2 cellular contexts compared by ENCODE assay signal in the genomic region with DNA sequence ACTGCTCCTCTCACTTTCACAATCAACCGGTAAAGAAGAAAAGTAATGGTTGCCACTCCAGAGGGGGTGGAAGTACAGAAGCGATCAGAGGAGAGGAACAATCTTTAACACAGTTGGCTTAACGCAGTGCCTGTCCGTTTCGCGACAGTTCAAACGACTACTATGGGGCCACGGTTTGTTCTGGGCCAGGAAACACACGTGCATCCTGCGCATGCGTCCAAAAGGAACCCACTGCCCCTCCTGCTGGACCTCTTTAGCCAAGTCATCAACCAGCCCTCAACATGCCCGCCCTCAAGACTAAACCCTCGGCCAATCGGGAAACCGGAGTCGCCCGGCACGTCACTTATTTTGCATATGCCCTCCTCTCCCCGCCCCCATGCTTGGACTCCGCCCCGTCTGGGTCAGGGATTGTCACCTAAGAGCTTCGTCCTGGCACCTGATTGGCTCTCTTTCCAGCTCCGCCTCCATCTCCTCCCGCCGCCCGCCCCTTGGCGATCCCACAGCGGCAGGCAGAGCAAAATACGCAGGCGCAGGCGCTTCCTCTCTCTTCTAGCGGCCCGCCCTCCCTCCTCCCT.
A peak's percentile ranks its signal among the peaks of the same experiment; 100 is the strongest.
TF ChIP-seq lines count a peak whose summit lies in the region.

No MANE protein-coding gene starts in this region.

TF ChIP-seq in WTC11, 78 proteins besides CTCF, POLR2A, EP300 and RAD21:
- TF ChIP-seq ATF6 (CRISPR knock-in tag; IDR thresholded peaks at IDR 0.05) (no peak), FOXK1 (CRISPR knock-in tag; IDR thresholded peaks at IDR 0.05) (0 out of 2 replicates have a peak, but pooled peaks have one; percentile 47), ETV6 (CRISPR knock-in tag; IDR thresholded peaks at IDR 0.05) (no peak), CREM (CRISPR knock-in tag; IDR thresholded peaks at IDR 0.05) (no peak), MAX (CRISPR knock-in tag; IDR thresholded peaks at IDR 0.05) (peak; percentile 62; the same call in 1 of the 2 replicates), TP53 (CRISPR knock-in tag; IDR thresholded peaks at IDR 0.05) (no peak), SOX15 (CRISPR knock-in tag; IDR thresholded peaks at IDR 0.05) (no peak), NFYB (CRISPR knock-in tag; conservative IDR thresholded peaks at IDR 0.05; ENCODE audit: low read depth) (no peak), MXD4 (CRISPR knock-in tag; IDR thresholded peaks at IDR 0.05; ENCODE audit: borderline replicate concordance) (no peak), NR1H2 (CRISPR knock-in tag; IDR thresholded peaks at IDR 0.05) (no peak), SP1 (CRISPR knock-in tag; conservative IDR thresholded peaks at IDR 0.05) (peak; percentile 66; the same call in 1 of the 2 replicates), PRDM15 (CRISPR knock-in tag; IDR thresholded peaks at IDR 0.05) (no peak), USF2 (CRISPR knock-in tag; IDR thresholded peaks at IDR 0.05) (0 out of 2 replicates have a peak, but pooled peaks have one; percentile 33)
TF ChIP-seq in WTC11: peak in this region for 4.

TF ChIP-seq in HepG2, 621 proteins besides CTCF, POLR2A, EP300 and RAD21 (continued from another document and continues in another):
- 0 out of 2 replicates have a peak, but pooled peaks have one; percentile 4 for TF ChIP-seq GTF3A (CRISPR knock-in tag; conservative IDR thresholded peaks at IDR 0.05)
- TF ChIP-seq MTA3 (CRISPR knock-in tag; IDR thresholded peaks at IDR 0.05), result no peak
- no peak for TF ChIP-seq ZNF468 (CRISPR knock-in tag; IDR thresholded peaks at IDR 0.05)
- TF ChIP-seq NONO (IDR thresholded peaks at IDR 0.05), result no peak
- no peak for TF ChIP-seq NONO (CRISPR knock-in tag; conservative IDR thresholded peaks at IDR 0.05)
- TF ChIP-seq, protein P1, sequence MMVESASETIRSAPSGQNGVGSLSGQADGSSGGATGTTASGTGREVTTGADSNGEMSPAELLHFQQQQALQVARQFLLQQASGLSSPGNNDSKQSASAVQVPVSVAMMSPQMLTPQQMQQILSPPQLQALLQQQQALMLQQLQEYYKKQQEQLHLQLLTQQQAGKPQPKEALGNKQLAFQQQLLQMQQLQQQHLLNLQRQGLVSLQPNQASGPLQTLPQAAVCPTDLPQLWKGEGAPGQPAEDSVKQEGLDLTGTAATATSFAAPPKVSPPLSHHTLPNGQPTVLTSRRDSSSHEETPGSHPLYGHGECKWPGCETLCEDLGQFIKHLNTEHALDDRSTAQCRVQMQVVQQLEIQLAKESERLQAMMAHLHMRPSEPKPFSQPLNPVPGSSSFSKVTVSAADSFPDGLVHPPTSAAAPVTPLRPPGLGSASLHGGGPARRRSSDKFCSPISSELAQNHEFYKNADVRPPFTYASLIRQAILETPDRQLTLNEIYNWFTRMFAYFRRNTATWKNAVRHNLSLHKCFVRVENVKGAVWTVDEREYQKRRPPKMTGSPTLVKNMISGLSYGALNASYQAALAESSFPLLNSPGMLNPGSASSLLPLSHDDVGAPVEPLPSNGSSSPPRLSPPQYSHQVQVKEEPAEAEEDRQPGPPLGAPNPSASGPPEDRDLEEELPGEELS (CRISPR knock-in tag; IDR thresholded peaks at IDR 0.05), result no peak; the same call in 1 of the 2 replicates
- TF ChIP-seq POLR2AphosphoS5 (IDR thresholded peaks at IDR 0.05; ENCODE audit: low read depth, low read length), result peak; percentile 92
- TF ChIP-seq MYC (CRISPR knock-in tag; IDR thresholded peaks at IDR 0.05; ENCODE audit: borderline replicate concordance), result peak; percentile 52; the same call in 1 of the 2 replicates
- TF ChIP-seq, protein P2, sequence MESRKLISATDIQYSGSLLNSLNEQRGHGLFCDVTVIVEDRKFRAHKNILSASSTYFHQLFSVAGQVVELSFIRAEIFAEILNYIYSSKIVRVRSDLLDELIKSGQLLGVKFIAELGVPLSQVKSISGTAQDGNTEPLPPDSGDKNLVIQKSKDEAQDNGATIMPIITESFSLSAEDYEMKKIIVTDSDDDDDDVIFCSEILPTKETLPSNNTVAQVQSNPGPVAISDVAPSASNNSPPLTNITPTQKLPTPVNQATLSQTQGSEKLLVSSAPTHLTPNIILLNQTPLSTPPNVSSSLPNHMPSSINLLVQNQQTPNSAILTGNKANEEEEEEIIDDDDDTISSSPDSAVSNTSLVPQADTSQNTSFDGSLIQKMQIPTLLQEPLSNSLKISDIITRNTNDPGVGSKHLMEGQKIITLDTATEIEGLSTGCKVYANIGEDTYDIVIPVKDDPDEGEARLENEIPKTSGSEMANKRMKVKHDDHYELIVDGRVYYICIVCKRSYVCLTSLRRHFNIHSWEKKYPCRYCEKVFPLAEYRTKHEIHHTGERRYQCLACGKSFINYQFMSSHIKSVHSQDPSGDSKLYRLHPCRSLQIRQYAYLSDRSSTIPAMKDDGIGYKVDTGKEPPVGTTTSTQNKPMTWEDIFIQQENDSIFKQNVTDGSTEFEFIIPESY (CRISPR knock-in tag; IDR thresholded peaks at IDR 0.05), result no peak
- peak; percentile 56 for TF ChIP-seq GATAD2A (CRISPR knock-in tag; IDR thresholded peaks at IDR 0.05)
- no peak for TF ChIP-seq SSRP1 (CRISPR knock-in tag; IDR thresholded peaks at IDR 0.05)
- TF ChIP-seq ZNF350 (CRISPR knock-in tag; IDR thresholded peaks at IDR 0.05; ENCODE audit: borderline replicate concordance, low read depth), result peak; percentile 69; the same call in 1 of the 2 replicates
- TF ChIP-seq FOXA3 (CRISPR knock-in tag; IDR thresholded peaks at IDR 0.05), result peak; percentile 30; the same call in 1 of the 2 replicates
- TF ChIP-seq, protein P3, sequence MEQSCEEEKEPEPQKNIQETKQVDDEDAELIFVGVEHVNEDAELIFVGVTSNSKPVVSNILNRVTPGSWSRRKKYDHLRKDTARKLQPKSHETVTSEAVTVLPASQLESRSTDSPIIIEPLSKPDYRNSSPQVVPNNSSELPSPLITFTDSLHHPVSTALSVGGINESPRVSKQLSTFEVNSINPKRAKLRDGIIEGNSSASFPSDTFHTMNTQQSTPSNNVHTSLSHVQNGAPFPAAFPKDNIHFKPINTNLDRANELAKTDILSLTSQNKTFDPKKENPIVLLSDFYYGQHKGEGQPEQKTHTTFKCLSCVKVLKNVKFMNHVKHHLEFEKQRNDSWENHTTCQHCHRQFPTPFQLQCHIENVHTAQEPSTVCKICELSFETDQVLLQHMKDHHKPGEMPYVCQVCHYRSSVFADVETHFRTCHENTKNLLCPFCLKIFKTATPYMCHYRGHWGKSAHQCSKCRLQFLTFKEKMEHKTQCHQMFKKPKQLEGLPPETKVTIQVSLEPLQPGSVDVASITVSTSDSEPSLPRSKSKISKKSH (CRISPR knock-in tag; IDR thresholded peaks at IDR 0.05; ENCODE audit: borderline replicate concordance), result peak; percentile 52; the same call in 1 of the 2 replicates
- TF ChIP-seq ZNF362 (CRISPR knock-in tag; IDR thresholded peaks at IDR 0.05; ENCODE audit: borderline replicate concordance), result no peak
- TF ChIP-seq MXI1 (IDR thresholded peaks at IDR 0.05; ENCODE audit: borderline replicate concordance, low read depth, low read length), result peak; percentile 85; the same call in 1 of the 3 replicates
- TF ChIP-seq SRF (IDR thresholded peaks at IDR 0.05; ENCODE audit: low read depth, low read length), result no peak
- TF ChIP-seq ZNF879 (CRISPR knock-in tag; IDR thresholded peaks at IDR 0.05), result no peak
- TF ChIP-seq, protein P4, sequence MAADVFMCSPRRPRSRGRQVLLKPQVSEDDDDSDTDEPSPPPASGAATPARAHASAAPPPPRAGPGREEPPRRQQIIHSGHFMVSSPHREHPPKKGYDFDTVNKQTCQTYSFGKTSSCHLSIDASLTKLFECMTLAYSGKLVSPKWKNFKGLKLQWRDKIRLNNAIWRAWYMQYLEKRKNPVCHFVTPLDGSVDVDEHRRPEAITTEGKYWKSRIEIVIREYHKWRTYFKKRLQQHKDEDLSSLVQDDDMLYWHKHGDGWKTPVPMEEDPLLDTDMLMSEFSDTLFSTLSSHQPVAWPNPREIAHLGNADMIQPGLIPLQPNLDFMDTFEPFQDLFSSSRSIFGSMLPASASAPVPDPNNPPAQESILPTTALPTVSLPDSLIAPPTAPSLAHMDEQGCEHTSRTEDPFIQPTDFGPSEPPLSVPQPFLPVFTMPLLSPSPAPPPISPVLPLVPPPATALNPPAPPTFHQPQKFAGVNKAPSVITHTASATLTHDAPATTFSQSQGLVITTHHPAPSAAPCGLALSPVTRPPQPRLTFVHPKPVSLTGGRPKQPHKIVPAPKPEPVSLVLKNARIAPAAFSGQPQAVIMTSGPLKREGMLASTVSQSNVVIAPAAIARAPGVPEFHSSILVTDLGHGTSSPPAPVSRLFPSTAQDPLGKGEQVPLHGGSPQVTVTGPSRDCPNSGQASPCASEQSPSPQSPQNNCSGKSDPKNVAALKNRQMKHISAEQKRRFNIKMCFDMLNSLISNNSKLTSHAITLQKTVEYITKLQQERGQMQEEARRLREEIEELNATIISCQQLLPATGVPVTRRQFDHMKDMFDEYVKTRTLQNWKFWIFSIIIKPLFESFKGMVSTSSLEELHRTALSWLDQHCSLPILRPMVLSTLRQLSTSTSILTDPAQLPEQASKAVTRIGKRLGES (CRISPR knock-in tag; IDR thresholded peaks at IDR 0.05; ENCODE audit: borderline replicate concordance), result no peak
- peak; percentile 47; the same call in 1 of the 2 replicates for TF ChIP-seq ERF (CRISPR knock-in tag; IDR thresholded peaks at IDR 0.05)
- peak; percentile 41; the same call in 1 of the 2 replicates for TF ChIP-seq ZNF343 (CRISPR knock-in tag; IDR thresholded peaks at IDR 0.05)
- 0 out of 2 replicates have a peak, but pooled peaks have one; percentile 7 for TF ChIP-seq RXRB (CRISPR knock-in tag; IDR thresholded peaks at IDR 0.05; ENCODE audit: borderline replicate concordance)
- TF ChIP-seq ATF7-NPFF (CRISPR knock-in tag; IDR thresholded peaks at IDR 0.05; ENCODE audit: low read depth), result no peak
- TF ChIP-seq MIER2 (CRISPR knock-in tag; IDR thresholded peaks at IDR 0.05), result no peak
- no peak for TF ChIP-seq SIX4 (CRISPR knock-in tag; IDR thresholded peaks at IDR 0.05)
- TF ChIP-seq MAZ (IDR thresholded peaks at IDR 0.05; ENCODE audit: borderline replicate concordance, low read depth, low read length), result peak; percentile 94
- no peak for TF ChIP-seq MAZ (CRISPR knock-in tag; IDR thresholded peaks at IDR 0.05; ENCODE audit: low read depth)
- TF ChIP-seq KAT8 (CRISPR knock-in tag; IDR thresholded peaks at IDR 0.05), result peak; percentile 60
- TF ChIP-seq ZNF672 (CRISPR knock-in tag; IDR thresholded peaks at IDR 0.05), result no peak
- no peak for TF ChIP-seq SMAD3 (CRISPR knock-in tag; IDR thresholded peaks at IDR 0.05)
- peak; percentile 81 for TF ChIP-seq MAX (IDR thresholded peaks at IDR 0.05)
- no peak for TF ChIP-seq ZNF713 (CRISPR knock-in tag; IDR thresholded peaks at IDR 0.05)
- TF ChIP-seq MAFF (IDR thresholded peaks at IDR 0.05; ENCODE audit: low read depth, low read length), result peak; percentile 51
- TF ChIP-seq, protein P5, sequence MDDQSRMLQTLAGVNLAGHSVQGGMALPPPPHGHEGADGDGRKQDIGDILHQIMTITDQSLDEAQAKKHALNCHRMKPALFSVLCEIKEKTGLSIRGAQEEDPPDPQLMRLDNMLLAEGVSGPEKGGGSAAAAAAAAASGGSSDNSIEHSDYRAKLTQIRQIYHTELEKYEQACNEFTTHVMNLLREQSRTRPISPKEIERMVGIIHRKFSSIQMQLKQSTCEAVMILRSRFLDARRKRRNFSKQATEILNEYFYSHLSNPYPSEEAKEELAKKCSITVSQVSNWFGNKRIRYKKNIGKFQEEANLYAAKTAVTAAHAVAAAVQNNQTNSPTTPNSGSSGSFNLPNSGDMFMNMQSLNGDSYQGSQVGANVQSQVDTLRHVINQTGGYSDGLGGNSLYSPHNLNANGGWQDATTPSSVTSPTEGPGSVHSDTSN (CRISPR knock-in tag; IDR thresholded peaks at IDR 0.05; ENCODE audit: borderline replicate concordance), result no peak
- TF ChIP-seq, protein P6, sequence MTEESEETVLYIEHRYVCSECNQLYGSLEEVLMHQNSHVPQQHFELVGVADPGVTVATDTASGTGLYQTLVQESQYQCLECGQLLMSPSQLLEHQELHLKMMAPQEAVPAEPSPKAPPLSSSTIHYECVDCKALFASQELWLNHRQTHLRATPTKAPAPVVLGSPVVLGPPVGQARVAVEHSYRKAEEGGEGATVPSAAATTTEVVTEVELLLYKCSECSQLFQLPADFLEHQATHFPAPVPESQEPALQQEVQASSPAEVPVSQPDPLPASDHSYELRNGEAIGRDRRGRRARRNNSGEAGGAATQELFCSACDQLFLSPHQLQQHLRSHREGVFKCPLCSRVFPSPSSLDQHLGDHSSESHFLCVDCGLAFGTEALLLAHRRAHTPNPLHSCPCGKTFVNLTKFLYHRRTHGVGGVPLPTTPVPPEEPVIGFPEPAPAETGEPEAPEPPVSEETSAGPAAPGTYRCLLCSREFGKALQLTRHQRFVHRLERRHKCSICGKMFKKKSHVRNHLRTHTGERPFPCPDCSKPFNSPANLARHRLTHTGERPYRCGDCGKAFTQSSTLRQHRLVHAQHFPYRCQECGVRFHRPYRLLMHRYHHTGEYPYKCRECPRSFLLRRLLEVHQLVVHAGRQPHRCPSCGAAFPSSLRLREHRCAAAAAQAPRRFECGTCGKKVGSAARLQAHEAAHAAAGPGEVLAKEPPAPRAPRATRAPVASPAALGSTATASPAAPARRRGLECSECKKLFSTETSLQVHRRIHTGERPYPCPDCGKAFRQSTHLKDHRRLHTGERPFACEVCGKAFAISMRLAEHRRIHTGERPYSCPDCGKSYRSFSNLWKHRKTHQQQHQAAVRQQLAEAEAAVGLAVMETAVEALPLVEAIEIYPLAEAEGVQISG (CRISPR knock-in tag; IDR thresholded peaks at IDR 0.05), result peak; percentile 19; the same call in 1 of the 2 replicates
- no peak for TF ChIP-seq SATB2 (CRISPR knock-in tag; IDR thresholded peaks at IDR 0.05)
- 0 out of 2 replicates have a peak, but pooled peaks have one; percentile 38 for TF ChIP-seq ZZZ3 (CRISPR knock-in tag; IDR thresholded peaks at IDR 0.05; ENCODE audit: borderline replicate concordance)
- no peak for TF ChIP-seq RFX1 (IDR thresholded peaks at IDR 0.05)
- no peak for TF ChIP-seq ZNF761 (CRISPR knock-in tag; conservative IDR thresholded peaks at IDR 0.05)
